In the genomic region with DNA sequence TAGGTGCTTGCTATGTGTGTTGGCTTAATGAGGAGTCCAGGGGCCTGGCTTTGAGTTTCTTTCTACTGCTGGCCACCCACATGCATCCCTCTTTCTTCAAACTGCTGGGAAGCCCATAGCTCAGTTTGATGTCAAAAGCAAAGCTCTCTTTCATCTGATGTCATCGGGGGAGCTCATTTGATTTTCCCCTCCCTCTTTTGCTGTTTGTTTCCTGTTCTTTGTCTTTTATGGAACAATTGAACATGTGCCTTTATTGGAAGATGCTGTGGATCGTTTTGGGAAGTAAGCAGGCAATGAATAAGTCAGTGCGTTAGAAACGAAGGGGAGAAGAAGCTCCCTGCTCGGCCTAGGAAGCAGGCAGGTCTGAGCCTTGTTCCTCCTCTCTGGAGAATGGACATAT, we compare ENCODE assay signal across 14 cellular contexts.
"Had no signal": no experiment of that assay in that cellular context is flagged by ENCODE, and none has a peak within 500 bp of the region (broad histone marks: within the 10 kb centered on the region; RNA-seq: fewer than 3 reads in every experiment).

No MANE protein-coding gene starts in this region.

- ATAC-seq: activated naive CD8-positive, alpha-beta T cell treated with anti-CD3 and anti-CD28 coated beads, Interleukin-2, amount 50 U/mL, for 24 hours; activated T-cell treated with anti-CD3 and anti-CD28 coated beads, Interleukin-2, amount 50 U/mL, for 4 hours; left lobe of liver; naive thymus-derived CD4-positive, alpha-beta T cell had no signal

- H3K4me3 ChIP-seq: prostate gland, thoracic aorta had no signal

- H3K9me3 ChIP-seq: prostate gland, thoracic aorta had no signal

- DNase-seq: activated CD4-positive, alpha-beta T cell treated with anti-CD3 and anti-CD28 coated beads, Interleukin-2, amount 50 U/mL, for 1 hour; activated CD8-positive, alpha-beta memory T cell treated with anti-CD3 and anti-CD28 coated beads, Interleukin-2, amount 50 U/mL, for 4 hours; activated naive CD4-positive, alpha-beta T cell treated with anti-CD3 and anti-CD28 coated beads for 36 hours; activated naive CD8-positive, alpha-beta T cell treated with anti-CD3 and anti-CD28 coated beads, Interleukin-2, amount 50 U/mL, for 24 hours; activated T-cell treated with anti-CD3 and anti-CD28 coated beads, Interleukin-2, amount 50 U/mL, for 4 hours; anterior cingulate cortex; cerebellar nuclear complex; effector memory CD4-positive, alpha-beta T cell; hypothalamus; naive thymus-derived CD4-positive, alpha-beta T cell; T1000 had no signal

- H3K27ac ChIP-seq: prostate gland had no signal

- H3K36me3 ChIP-seq: prostate gland, thoracic aorta had no signal
